13 cellular contexts compared by ENCODE assay signal in genomic region chr15:49135893-49136292, GRCh38. TPM values are rescaled to one million over a fixed set of nuclear protein-coding genes. Genes with fewer than 3 reads are reported as not detected.
DNase-seq lines count a peak whose midpoint lies in the region; ATAC-seq, FAIRE-seq and TF ChIP-seq lines count a peak whose summit lies in the region.
"Had no signal": no experiment of that assay in that cellular context is flagged by ENCODE, and none has a peak within 500 bp of the region (broad histone marks: within the 10 kb centered on the region; RNA-seq: fewer than 3 reads in every experiment).

No MANE protein-coding gene starts in this region.

- H3K9ac ChIP-seq in SK-N-SH = peak overlapping the region; percentile 7; the same call in 1 of the 2 replicates
- peak overlapping the region; percentile 70 for H3K9ac ChIP-seq in skeletal muscle satellite cell (ENCODE audit: low read depth, low read length)
- H3K9ac ChIP-seq in kidney (ENCODE audit: low read length in 2 of 2) = no peak overlapping the region

- H3K27me3 ChIP-seq in SK-N-SH (ENCODE audit: insufficient read depth) (no peaks in the 10 kb centered on the region), skeletal muscle satellite cell (ENCODE audit: control insufficient read depth, insufficient read depth, low read length) (no peaks in the 10 kb centered on the region)
- H3K27me3 ChIP-seq: dorsolateral prefrontal cortex had no signal

- H3K36me3 ChIP-seq in SK-N-SH (replicated peaks in 1 of 2; ENCODE audit: control insufficient read depth in 1 of 2, insufficient read depth in 2 of 2, low read length in 1 of 2) (peaks cover 85% of the 10 kb centered on the region in 2 experiments), skeletal muscle satellite cell (ENCODE audit: insufficient read depth, low read length) (peaks cover 61% of the 10 kb centered on the region), kidney (ENCODE audit: control insufficient read depth in 1 of 2, insufficient read depth in 2 of 2, low read length in 2 of 2) (peaks cover 13 to 26% of the 10 kb centered on the region in 2 donors)

- FAIRE-seq in kidney (lab: Jason Lieb, UNC) = no peak
- FAIRE-seq: K562 had no signal

- peak; percentile 47 for ATAC-seq in activated CD4-positive, alpha-beta T cell treated with anti-CD3 and anti-CD28 coated beads for 36 hours
- no peak for ATAC-seq in HG02970 (IDR thresholded peaks at IDR 0.05; ENCODE audit: low FRiP score, unreplicated experiment)
- ATAC-seq: K562, mucosa of descending colon had no signal

- H3K4me3 Mint-ChIP-seq in activated CD4-positive, alpha-beta T cell treated with anti-CD3 and anti-CD28 coated beads for 36 hours = no peak overlapping the region
- no peak overlapping the region for H3K4me3 Mint-ChIP-seq in activated CD4-positive, alpha-beta T cell treated with anti-CD3 and anti-CD28 coated beads, Interleukin-2, amount 10 ng/mL, durations not matched to agents 24 days and 14 days

- intact Hi-C loops in activated CD4-positive, alpha-beta T cell treated with anti-CD3 and anti-CD28 coated beads for 36 hours (cut with DNase I, micrococcal nuclease) = loop anchor here in 1 of 2 experiments (2.0 kb wide), 1 partner anchor 19 kb away; the partner anchor contains the start of gene COPS2
- intact Hi-C loops in activated CD4-positive, alpha-beta T cell treated with anti-CD3 and anti-CD28 coated beads, Interleukin-2, amount 10 ng/mL, durations not matched to agents 24 days and 14 days (cut with micrococcal nuclease) = no loop called here
- intact Hi-C loops in kidney (cut with DNase I) = no loop called here

- no peak overlapping the region for H3K27ac Mint-ChIP-seq in activated CD4-positive, alpha-beta T cell treated with anti-CD3 and anti-CD28 coated beads for 36 hours
- no peak overlapping the region for H3K27ac Mint-ChIP-seq in activated CD4-positive, alpha-beta T cell treated with anti-CD3 and anti-CD28 coated beads, Interleukin-2, amount 10 ng/mL, durations not matched to agents 24 days and 14 days

- H3K9me2 ChIP-seq in SK-N-SH = no peaks in the 10 kb centered on the region; the same call in 1 of the 2 replicates

- no peaks in the 10 kb centered on the region for H3K27me3 Mint-ChIP-seq in activated CD4-positive, alpha-beta T cell treated with anti-CD3 and anti-CD28 coated beads for 36 hours
- no peaks in the 10 kb centered on the region for H3K27me3 Mint-ChIP-seq in activated CD4-positive, alpha-beta T cell treated with anti-CD3 and anti-CD28 coated beads, Interleukin-2, amount 10 ng/mL, durations not matched to agents 24 days and 14 days

- TF ChIP-seq CTCF in SK-N-SH (IDR thresholded peaks at IDR 0.05) (no peak), kidney (IDR thresholded peaks at IDR 0.05; ENCODE audit: borderline replicate concordance, extremely low read depth, insufficient read depth) (no peak)

- no peak overlapping the region for H3K4me3 ChIP-seq in SK-N-SH (ENCODE audit: low read depth in 2 of 2, low read length in 1 of 2)
- peak overlapping the region; percentile 54 for H3K4me3 ChIP-seq in skeletal muscle satellite cell (ENCODE audit: low read length)
- H3K4me3 ChIP-seq in kidney (ENCODE audit: low read length in 2 of 2) = no peak overlapping the region
- H3K4me3 ChIP-seq: dorsolateral prefrontal cortex, K562, mucosa of descending colon had no signal

- H4K20me1 ChIP-seq in SK-N-SH (ENCODE audit: insufficient read depth) = no peaks in the 10 kb centered on the region

- H3K9me3 ChIP-seq in SK-N-SH = no peaks in the 10 kb centered on the region
- no peaks in the 10 kb centered on the region for H3K9me3 ChIP-seq in skeletal muscle satellite cell (replicated peaks; ENCODE audit: low read length)
- no peaks in the 10 kb centered on the region for H3K9me3 ChIP-seq in kidney (ENCODE audit: control insufficient read depth in 1 of 2, low read length in 2 of 2)
- H3K9me3 ChIP-seq: mucosa of descending colon had no signal

- TF ChIP-seq EP300 in SK-N-SH (IDR thresholded peaks at IDR 0.05; ENCODE audit: borderline replicate concordance in 1 of 2, low read depth in 1 of 2, low read length in 1 of 2) = peak in 1 of 2 experiments; percentile 53; a peak in 1 of 4 replicates

- H3F3A ChIP-seq in SK-N-SH (replicated peaks; ENCODE audit: insufficient read depth) = peaks cover 50% of the 10 kb centered on the region

- POLR2A ChIA-PET in activated CD4-positive, alpha-beta T cell treated with anti-CD3 and anti-CD28 coated beads for 36 hours (lab: Charles Lee) = no interaction called here
- POLR2A ChIA-PET in SK-N-SH (lab: Yijun Ruan, JAX) = no interaction called here

- H3K9me3 Mint-ChIP-seq in activated CD4-positive, alpha-beta T cell treated with anti-CD3 and anti-CD28 coated beads for 36 hours (ENCODE audit: low read depth) = no peaks in the 10 kb centered on the region
- H3K9me3 Mint-ChIP-seq in activated CD4-positive, alpha-beta T cell treated with anti-CD3 and anti-CD28 coated beads, Interleukin-2, amount 10 ng/mL, durations not matched to agents 24 days and 14 days = no peaks in the 10 kb centered on the region

- peaks cover 13% of the 10 kb centered on the region for H3K4me1 Mint-ChIP-seq in activated CD4-positive, alpha-beta T cell treated with anti-CD3 and anti-CD28 coated beads for 36 hours
- H3K4me1 Mint-ChIP-seq in activated CD4-positive, alpha-beta T cell treated with anti-CD3 and anti-CD28 coated beads, Interleukin-2, amount 10 ng/mL, durations not matched to agents 24 days and 14 days = peaks cover 16% of the 10 kb centered on the region

- CTCF ChIA-PET in activated CD4-positive, alpha-beta T cell treated with anti-CD3 and anti-CD28 coated beads for 36 hours (lab: Charles Lee) = interaction anchor here (2.8 kb wide), 1 partner anchor 11 kb away, joined by 19 read pairs; no protein-coding TSS in a partner anchor
- CTCF ChIA-PET in SK-N-SH (lab: Yijun Ruan, JAX) = interaction anchor here (2.5 kb wide), 1 partner anchor 10 kb away, joined by 19 read pairs; no protein-coding TSS in a partner anchor

- H3K27ac ChIP-seq in SK-N-SH (ENCODE audit: low read depth in 2 of 2, low read length in 1 of 2) = peak overlapping the region in 1 of 2 experiments; percentile 77; a peak in 2 of 4 replicates
- H3K27ac ChIP-seq in epithelial cell of prostate = peak overlapping the region; percentile 60
- H3K27ac ChIP-seq in kidney (ENCODE audit: low read depth in 2 of 2, low read length in 2 of 2) = no peak overlapping the region
- H3K27ac ChIP-seq: 22Rv1 had no signal

- 15% methylated on average over 3 of the region's 3 CpGs for WGBS in SK-N-SH (ENCODE audit: low lambda C conversion rate)

- DNase-seq in activated CD4-positive, alpha-beta T cell treated with anti-CD3 and anti-CD28 coated beads for 36 hours = no peak
- no peak for DNase-seq in activated CD4-positive, alpha-beta T cell treated with anti-CD3 and anti-CD28 coated beads, Interleukin-2, amount 10 ng/mL, durations not matched to agents 24 days and 14 days
- DNase-seq in SK-N-SH = no peak
- peak; percentile 34 for DNase-seq in epithelial cell of prostate (ENCODE audit: low read depth, low spot score)
- no peak for DNase-seq in kidney
- DNase-seq in NCI-H1417 (lab: John Stamatoyannopoulos, UW) = no peak
- DNase-seq: dorsolateral prefrontal cortex, mucosa of descending colon, NCI-H2171 treated with DMSO at 0.1 percent for 48 hours had no signal

- H3K79me2 ChIP-seq in SK-N-SH (ENCODE audit: insufficient read depth) = peaks cover 38% of the 10 kb centered on the region

- H3K4me1 ChIP-seq in SK-N-SH (ENCODE audit: control insufficient read depth in 1 of 2, insufficient read depth in 2 of 2, low read depth in 1 of 2, low read length in 1 of 2) (peaks cover 0 to 40% of the 10 kb centered on the region in 2 experiments; a peak in 3 of 4 replicates), skeletal muscle satellite cell (ENCODE audit: control insufficient read depth, insufficient read depth, low read length) (peaks cover 48% of the 10 kb centered on the region), kidney (ENCODE audit: control insufficient read depth in 1 of 2, insufficient read depth in 1 of 2, low read depth in 1 of 2, low read length in 2 of 2) (peaks cover 0 to 3% of the 10 kb centered on the region in 2 donors)

- no peak overlapping the region for H2AFZ ChIP-seq in SK-N-SH (ENCODE audit: low read depth)

- 0 out of 2 replicates have a peak overlapping the region, but pooled peaks have one; percentile 8 for H3K4me2 ChIP-seq in SK-N-SH
- H3K4me2 ChIP-seq in skeletal muscle satellite cell (ENCODE audit: low read length) = peak overlapping the region; percentile 59

- H3K36me3 Mint-ChIP-seq in activated CD4-positive, alpha-beta T cell treated with anti-CD3 and anti-CD28 coated beads for 36 hours (ENCODE audit: low read depth) = peaks cover 42% of the 10 kb centered on the region
- peaks cover 52% of the 10 kb centered on the region for H3K36me3 Mint-ChIP-seq in activated CD4-positive, alpha-beta T cell treated with anti-CD3 and anti-CD28 coated beads, Interleukin-2, amount 10 ng/mL, durations not matched to agents 24 days and 14 days (ENCODE audit: low read depth)

- no peak for TF ChIP-seq RAD21 in SK-N-SH (IDR thresholded peaks at IDR 0.05; ENCODE audit: low read length)

TF ChIP-seq in SK-N-SH, 30 proteins besides CTCF, POLR2A, EP300 and RAD21 (continues in another document):
- no peak for TF ChIP-seq RCOR1 (IDR thresholded peaks at IDR 0.05; ENCODE audit: low read length)

RNA-seq across cellular contexts. Expression of gene COPS2, which starts 19.5 kb away (rescaled TPM):
- 10 to 100 TPM; 82.6 to 95.9 TPM for total RNA-seq in activated CD4-positive, alpha-beta T cell treated with anti-CD3 and anti-CD28 coated beads for 36 hours
- 98.6 and 99.0 TPM in 2 replicates for total RNA-seq in activated CD4-positive, alpha-beta T cell treated with anti-CD3 and anti-CD28 coated beads, Interleukin-2, amount 10 ng/mL, durations not matched to agents 24 days and 14 days
- polyA plus RNA-seq in SK-N-SH (2012; rRNA removed) = 21.3 and 27.7 TPM in 2 replicates
- 38.9 and 50.1 TPM in 2 replicates for polyA plus RNA-seq in SK-N-SH (2012; cell fraction: cytosol; rRNA removed)
- polyA plus RNA-seq in SK-N-SH (2012; cell fraction: nucleus; rRNA removed) = 7.9 and 17.5 TPM in 2 replicates
- 64.2 and 78.6 TPM in 2 replicates for total RNA-seq in skeletal muscle satellite cell (2012; rRNA removed)
- total RNA-seq in kidney = 60.1 TPM
- 42.6 TPM for polyA plus RNA-seq in kidney (ENCODE audit: insufficient read depth, low read depth, low replicate concordance)

RNA-seq across cellular contexts. Expression of gene GALK2, which starts 34.2 kb away (rescaled TPM):
- total RNA-seq in activated CD4-positive, alpha-beta T cell treated with anti-CD3 and anti-CD28 coated beads for 36 hours = 10 to 100 TPM; 19.9 to 27.1 TPM
- 24.7 and 25.5 TPM in 2 replicates for total RNA-seq in activated CD4-positive, alpha-beta T cell treated with anti-CD3 and anti-CD28 coated beads, Interleukin-2, amount 10 ng/mL, durations not matched to agents 24 days and 14 days
- polyA plus RNA-seq in SK-N-SH (2012; rRNA removed) (19.0 TPM in 2 replicates), kidney (ENCODE audit: insufficient read depth, low read depth, low replicate concordance) (36.4 TPM)
- 16.7 and 22.0 TPM in 2 replicates for polyA plus RNA-seq in SK-N-SH (2012; cell fraction: cytosol; rRNA removed)
- 17.6 and 19.7 TPM in 2 replicates for polyA plus RNA-seq in SK-N-SH (2012; cell fraction: nucleus; rRNA removed)
- total RNA-seq in skeletal muscle satellite cell (2012; rRNA removed) = 34.1 and 40.3 TPM in 2 replicates
- total RNA-seq in kidney = 40.6 TPM

Comparison
In these comparisons a context has a peak if more than half of its experiments do, and no peak if none do; other contexts are left out.
1. H3K9ac ChIP-seq: peak in SK-N-SH (single experiment) and skeletal muscle satellite cell (single experiment); none in kidney (0 of 2).